In the genomic region with DNA sequence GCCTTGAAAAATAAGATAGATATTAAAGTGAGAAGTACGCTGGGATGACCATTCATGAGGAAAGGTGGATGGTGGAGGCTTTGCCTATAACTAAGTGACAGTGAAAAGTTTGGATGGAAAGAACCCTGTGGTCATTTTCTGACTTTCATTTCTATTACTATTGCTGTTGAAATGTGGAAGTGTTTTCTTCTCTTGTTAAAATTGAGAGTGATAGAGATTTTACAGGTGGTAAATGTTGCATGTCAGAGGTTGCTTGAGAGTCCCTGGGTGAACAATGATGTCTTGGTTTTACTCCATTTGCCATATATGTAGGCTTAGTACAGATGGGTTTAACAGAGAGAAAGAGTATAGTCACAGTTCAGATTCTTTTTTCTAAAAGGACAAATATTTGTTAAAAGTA, we compare ENCODE assay signal across 11 cellular contexts. TPM values are rescaled to one million over a fixed set of nuclear protein-coding genes. Genes with fewer than 3 reads are reported as not detected.
DNase-seq lines count a peak whose midpoint lies in the region; ATAC-seq and TF ChIP-seq lines count a peak whose summit lies in the region.
"Had no signal": no experiment of that assay in that cellular context is flagged by ENCODE, and none has a peak within 500 bp of the region (broad histone marks: within the 10 kb centered on the region; RNA-seq: fewer than 3 reads in every experiment).

No MANE protein-coding gene starts in this region.

- peak; percentile 77 for ATAC-seq in GM19043 (IDR thresholded peaks at IDR 0.05; ENCODE audit: low read depth, unreplicated experiment)
- ATAC-seq in HG02678 (IDR thresholded peaks at IDR 0.05; ENCODE audit: unreplicated experiment) = peak; percentile 84
- ATAC-seq in HG03460 (IDR thresholded peaks at IDR 0.05; ENCODE audit: unreplicated experiment) = peak; percentile 87
- ATAC-seq in left ventricle myocardium superior = no peak

- H3K4me3 ChIP-seq in GM12864 (ENCODE audit: low read depth, low read length) = no peak overlapping the region; the same call in 1 of the 2 replicates
- H3K4me3 ChIP-seq: thoracic aorta had no signal

- TF ChIP-seq CTCF in GM12864 (IDR thresholded peaks at IDR 0.05; ENCODE audit: low read depth, low read length, missing control alignments) = no peak

- intact Hi-C loops in left ventricle myocardium superior (cut with micrococcal nuclease) = no loop called here

- DNase-seq in GM12864 (ENCODE audit: low read depth) (peak; percentile 61), left ventricle myocardium superior (no peak), NCI-H774 (lab: John Stamatoyannopoulos, UW) (no peak), SKM-1 (lab: John Stamatoyannopoulos, UW; ENCODE audit: unreplicated experiment) (no peak)
- no peak for DNase-seq in activated CD4-positive, alpha-beta T cell treated with anti-CD3 and anti-CD28 coated beads for 1 hour
- DNase-seq: activated CD4-positive, alpha-beta T cell treated with anti-CD3 and anti-CD28 coated beads for 4 hours; SHP77 treated with DMSO at 0.1 percent for 48 hours had no signal

RNA-seq across cellular contexts. Expression of gene NCOA1, which starts 18.4 kb away (rescaled TPM):
- total RNA-seq in left ventricle myocardium superior = 34.3 TPM
